Comparison of ENCODE assay signal across 8 cellular contexts in genomic region chr19:35716985-35717664, GRCh38. TPM values are rescaled to one million over a fixed set of nuclear protein-coding genes. Genes with fewer than 3 reads are reported as not detected.
DNase-seq lines count a peak whose midpoint lies in the region; ATAC-seq and TF ChIP-seq lines count a peak whose summit lies in the region.

No MANE protein-coding gene starts in this region.

- TF ChIP-seq CTCF in Caco-2 (IDR thresholded peaks at IDR 0.05; ENCODE audit: insufficient read depth in 1 of 2, low read depth in 1 of 2, low read length in 1 of 2, severe bottlenecking in 1 of 2, unreplicated experiment in 1 of 2): peak; percentile 89 to 94

- H3K4me1 Mint-ChIP-seq in Caco-2 (ENCODE audit: low read depth, unreplicated experiment): peaks cover 16% of the 10 kb centered on the region
- H3K4me1 Mint-ChIP-seq in activated T-cell treated with anti-CD3 and anti-CD28 coated beads, Interleukin-2, amount 50 U/mL, for 24 hours (ENCODE audit: low read depth): peaks cover 47% of the 10 kb centered on the region

- CTCF ChIA-PET in Caco-2 (lab: Charles Lee): no interaction called here

- H3K27ac ChIP-seq in HUES6 (ENCODE audit: low read depth, low read length) (peak overlapping the region; percentile 64; the same call in 1 of the 2 replicates), esophagus (ENCODE audit: low read depth in 2 of 2, low read length in 1 of 2) (peak overlapping the region; percentile 89 to 92), muscle layer of duodenum (ENCODE audit: low read length) (peak overlapping the region; percentile 75)

- H3K36me3 ChIP-seq in Caco-2 (ENCODE audit: control insufficient read depth, insufficient read depth, low read length) (peaks cover 1% of the 10 kb centered on the region; the same call in 1 of the 2 replicates), HUES6 (ENCODE audit: control insufficient read depth, insufficient read depth, low read length) (peaks cover 23% of the 10 kb centered on the region), esophagus (ENCODE audit: control insufficient read depth in 2 of 2, insufficient read depth in 2 of 2, low read length in 1 of 2) (peaks cover 4 to 18% of the 10 kb centered on the region in 2 donors), muscle layer of duodenum (ENCODE audit: control insufficient read depth in 1 of 2, insufficient read depth in 2 of 2, low read length in 2 of 2) (peaks cover 5 to 15% of the 10 kb centered on the region in 2 donors)

- peak overlapping the region; percentile 81 for H3K4me3 Mint-ChIP-seq in Caco-2 (ENCODE audit: unreplicated experiment)
- peak overlapping the region; percentile 88 for H3K4me3 Mint-ChIP-seq in activated T-cell treated with anti-CD3 and anti-CD28 coated beads, Interleukin-2, amount 50 U/mL, for 24 hours

- H3K27ac Mint-ChIP-seq in Caco-2 (ENCODE audit: unreplicated experiment): peak overlapping the region; percentile 82
- H3K27ac Mint-ChIP-seq in activated T-cell treated with anti-CD3 and anti-CD28 coated beads, Interleukin-2, amount 50 U/mL, for 24 hours: peak overlapping the region; percentile 99

- intact Hi-C loops in Caco-2 (cut with micrococcal nuclease; ENCODE audit: unreplicated experiment): loop anchor here (1.0 to 5.0 kb wide), 9 partner anchors 15 to 214 kb away; partner anchors contain the start of genes COX6B1 and LIN37

- H3K9me3 ChIP-seq in Caco-2 (no peaks in the 10 kb centered on the region), HUES6 (ENCODE audit: control insufficient read depth, insufficient read depth, low read depth, low read length) (no peaks in the 10 kb centered on the region), esophagus (ENCODE audit: control insufficient read depth in 2 of 2, insufficient read depth in 1 of 2, low read depth in 1 of 2, low read length in 1 of 2) (no peaks in the 10 kb centered on the region), muscle layer of duodenum (ENCODE audit: control insufficient read depth in 1 of 2, low read length in 2 of 2) (no peaks in the 10 kb centered on the region)

- H3K27me3 Mint-ChIP-seq in Caco-2 (ENCODE audit: insufficient read depth, unreplicated experiment): no peaks in the 10 kb centered on the region
- no peaks in the 10 kb centered on the region for H3K27me3 Mint-ChIP-seq in activated T-cell treated with anti-CD3 and anti-CD28 coated beads, Interleukin-2, amount 50 U/mL, for 24 hours

- DNase-seq in Caco-2 (peak; percentile 95 to 98), OCI-M1 (lab: John Stamatoyannopoulos, UW) (peak; percentile 98)
- DNase-seq in activated T-cell treated with anti-CD3 and anti-CD28 coated beads, Interleukin-2, amount 50 U/mL, for 24 hours: peak; percentile 97
- DNase-seq in stimulated activated CD8-positive, alpha-beta memory T cell treated with anti-CD3 and anti-CD28 coated beads, Interleukin-7, amount 100 ng/mL, for 24 hours (ENCODE audit: low read depth): peak; percentile 88

- no TSS peak for BruUV-seq in Caco-2 (replicated peaks; lab: Mats Ljungman, UMichigan)

- WGBS in esophagus, 2 donors: 0 to 1% methylated on average over 60 to 61 of the region's 61 CpGs

- H3K9ac ChIP-seq in HUES6 (ENCODE audit: low read length): peak overlapping the region; percentile 85

- peak; percentile 55 for ATAC-seq in GM21390 (IDR thresholded peaks at IDR 0.05; ENCODE audit: unreplicated experiment)

- H3K36me3 Mint-ChIP-seq in Caco-2 (ENCODE audit: insufficient read depth, unreplicated experiment): peaks cover 30% of the 10 kb centered on the region
- H3K36me3 Mint-ChIP-seq in activated T-cell treated with anti-CD3 and anti-CD28 coated beads, Interleukin-2, amount 50 U/mL, for 24 hours (ENCODE audit: low read depth): peaks cover 77% of the 10 kb centered on the region

- POLR2A ChIA-PET in Caco-2 (lab: Charles Lee): no interaction called here

- peaks cover 8% of the 10 kb centered on the region for H3K4me1 ChIP-seq in Caco-2
- peaks cover 26% of the 10 kb centered on the region for H3K4me1 ChIP-seq in HUES6 (ENCODE audit: control insufficient read depth, insufficient read depth, low read length)
- H3K4me1 ChIP-seq in esophagus (ENCODE audit: control insufficient read depth in 2 of 2, insufficient read depth in 2 of 2, low read length in 1 of 2): peaks cover 4 to 19% of the 10 kb centered on the region in 2 donors
- peaks cover 12 to 26% of the 10 kb centered on the region in 2 donors for H3K4me1 ChIP-seq in muscle layer of duodenum (ENCODE audit: control insufficient read depth in 1 of 2, insufficient read depth in 2 of 2, low read length in 2 of 2)

- H3K4me3 ChIP-seq in Caco-2 (ENCODE audit: low read depth, low read length): peak overlapping the region; percentile 91
- H3K4me3 ChIP-seq in HUES6 (ENCODE audit: low read depth, low read length): peak overlapping the region; percentile 84
- H3K4me3 ChIP-seq in esophagus (ENCODE audit: low read depth in 1 of 2, low read length in 2 of 2): peak overlapping the region; percentile 80 to 91
- peak overlapping the region; percentile 76 to 97 for H3K4me3 ChIP-seq in muscle layer of duodenum (ENCODE audit: low read depth in 1 of 2, low read length in 2 of 2)

- H3K27me3 ChIP-seq in Caco-2 (replicated peaks; ENCODE audit: control insufficient read depth, insufficient read depth, low read length): no peaks in the 10 kb centered on the region
- peaks cover 6% of the 10 kb centered on the region; the same call in 1 of the 2 replicates for H3K27me3 ChIP-seq in HUES6 (ENCODE audit: control insufficient read depth, insufficient read depth, low read length)
- H3K27me3 ChIP-seq in esophagus (ENCODE audit: control insufficient read depth in 1 of 2, insufficient read depth in 2 of 2, low read length in 2 of 2): no peaks in the 10 kb centered on the region
- no peaks in the 10 kb centered on the region for H3K27me3 ChIP-seq in muscle layer of duodenum (ENCODE audit: low read depth, low read length)

- no peaks in the 10 kb centered on the region for H3K9me3 Mint-ChIP-seq in Caco-2 (ENCODE audit: unreplicated experiment)
- no peaks in the 10 kb centered on the region for H3K9me3 Mint-ChIP-seq in activated T-cell treated with anti-CD3 and anti-CD28 coated beads, Interleukin-2, amount 50 U/mL, for 24 hours

RNA-seq across cellular contexts. Expression of gene KMT2B, which starts 0.7 kb away (rescaled TPM):
- total RNA-seq in Caco-2 (2022): 54.2 and 62.6 TPM in 2 replicates
- 10 to 100 TPM; 21.5 to 33.8 TPM for polyA plus RNA-seq in esophagus

RNA-seq across cellular contexts. Expression of gene ZBTB32, which starts 12.8 kb away (rescaled TPM):
- not detected in 2 replicates for total RNA-seq in Caco-2 (2022)
- polyA plus RNA-seq in esophagus: under 1 TPM; 0.07 to 0.18 TPM

RNA-seq across cellular contexts. Expression of gene IGFLR1, which starts 25.1 kb away (rescaled TPM):
- 10.1 and 11.3 TPM in 2 replicates for total RNA-seq in Caco-2 (2022)
- polyA plus RNA-seq in esophagus: 1 to 10 TPM; 4.3 to 5.1 TPM

RNA-seq across cellular contexts. Expression of gene U2AF1L4, which starts 28.1 kb away (rescaled TPM):
- 21.3 and 24.6 TPM in 2 replicates for total RNA-seq in Caco-2 (2022)
- polyA plus RNA-seq in esophagus: 10 to 100 TPM; 17.4 to 43.4 TPM

RNA-seq across cellular contexts. Expression of gene PSENEN, which starts 28.3 kb away (rescaled TPM):
- 70.2 and 70.5 TPM in 2 replicates for total RNA-seq in Caco-2 (2022)
- 100 to 1,000 TPM in 1 of 2 donors, 10 to 100 TPM in 1; 62.5 to 128 TPM for polyA plus RNA-seq in esophagus

Comparison
In these comparisons a context has a peak if more than half of its experiments do, and no peak if none do; other contexts are left out.
1. Peak in every context shown above with its lines: DNase-seq, ATAC-seq, H3K4me3 ChIP-seq and H3K27ac ChIP-seq.